Comparison of ENCODE assay signal across 12 cellular contexts in the genomic region with DNA sequence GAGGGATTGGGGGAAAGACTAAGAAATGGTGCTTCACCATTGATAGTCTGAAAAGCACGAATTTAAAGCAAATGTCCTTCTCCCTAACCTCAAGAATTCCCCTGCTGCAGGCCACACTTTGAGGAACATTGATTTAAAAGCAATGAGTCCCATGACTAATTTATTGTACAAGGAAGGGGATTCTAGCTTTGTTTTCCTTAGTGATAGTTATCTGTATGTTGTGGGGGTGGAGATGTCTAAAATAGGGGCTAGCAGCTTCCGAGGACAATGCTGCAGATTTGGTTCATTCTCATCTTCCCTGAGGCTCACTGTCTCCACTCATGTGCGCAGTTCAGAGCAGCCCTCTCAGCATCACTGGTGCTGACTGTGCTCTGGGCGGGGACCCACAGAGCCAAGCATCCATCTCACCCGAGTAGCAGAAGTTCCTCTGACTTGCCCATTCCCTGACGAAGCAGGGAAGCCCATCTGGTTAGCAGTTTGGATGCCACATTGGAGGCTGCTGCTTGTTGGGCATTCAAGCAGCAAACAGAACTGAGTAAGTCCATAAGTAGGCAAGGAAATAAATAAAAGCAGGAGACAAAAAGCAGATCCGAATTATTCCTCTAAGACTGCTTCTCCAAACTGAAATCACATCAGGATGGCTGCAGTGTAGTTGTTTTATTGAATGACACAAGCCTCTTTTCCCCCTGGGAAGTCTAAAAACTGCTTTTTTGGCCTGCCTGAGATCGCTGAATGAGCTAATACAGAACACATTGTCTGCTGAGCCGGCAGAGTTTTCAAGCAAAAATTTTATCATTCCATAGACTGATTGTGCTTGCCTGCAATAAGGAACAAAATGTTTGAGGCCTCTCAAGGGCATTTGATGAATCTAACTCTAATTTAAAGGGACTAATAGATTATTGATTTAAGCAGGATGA. TPM values are rescaled to one million over a fixed set of nuclear protein-coding genes. Genes with fewer than 3 reads are reported as not detected.
DNase-seq lines count a peak whose midpoint lies in the region; TF ChIP-seq lines count a peak whose summit lies in the region.
"Had no signal": no experiment of that assay in that cellular context is flagged by ENCODE, and none has a peak within 500 bp of the region (broad histone marks: within the 10 kb centered on the region; RNA-seq: fewer than 3 reads in every experiment).

No MANE protein-coding gene starts in this region.

- H3K4me3 ChIP-seq in fibroblast of the aortic adventitia (ENCODE audit: low read depth, low read length) (peak overlapping the region; percentile 13), osteoblast (ENCODE audit: insufficient read depth, low read length) (peak overlapping the region; percentile 24)
- H3K4me3 ChIP-seq: ovary had no signal

- DNase-seq in AG20443 (ENCODE audit: low spot score) (peak; percentile 70), RPMI7951 (ENCODE audit: low read depth) (peak; percentile 98), fibroblast of the aortic adventitia (ENCODE audit: low read depth) (peak; percentile 67), osteoblast (ENCODE audit: insufficient read length, low spot score, missing footprints) (peak; percentile 74), NCI-H1436 treated with DMSO at 0.1 percent for 48 hours (lab: John Stamatoyannopoulos, UW) (no peak), NCI-H187 treated with DMSO at 0.1 percent for 48 hours (lab: John Stamatoyannopoulos, UW) (no peak), NCI-H2107 treated with DMSO at 0.1 percent for 48 hours (lab: John Stamatoyannopoulos, UW; ENCODE audit: unreplicated experiment) (no peak), NCI-H146 (lab: John Stamatoyannopoulos, UW) (no peak)
- DNase-seq: activated CD4-positive, alpha-beta T cell treated with anti-CD3 and anti-CD28 coated beads for 4 hours; CD8-positive, alpha-beta memory T cell; ovary had no signal

- peak overlapping the region; percentile 55 for H3K4me2 ChIP-seq in osteoblast (ENCODE audit: insufficient read depth, low read length)

- TF ChIP-seq CTCF in fibroblast of the aortic adventitia (IDR thresholded peaks at IDR 0.05; ENCODE audit: insufficient read depth, low read length) (no peak), osteoblast (IDR thresholded peaks at IDR 0.05; ENCODE audit: extremely low read depth, low read depth, low read length) (no peak)

- H4K20me1 ChIP-seq in osteoblast (ENCODE audit: insufficient read depth, low read length): no peaks in the 10 kb centered on the region

- peak overlapping the region; percentile 75 for H3K27ac ChIP-seq in osteoblast (ENCODE audit: low read depth, low read length)
- H3K27ac ChIP-seq: HL-60, ovary had no signal

- peak overlapping the region; percentile 12 for H2AFZ ChIP-seq in osteoblast (ENCODE audit: low read length)

- H3K79me2 ChIP-seq in osteoblast (ENCODE audit: insufficient read depth, low read length): peaks cover 9% of the 10 kb centered on the region

- no peaks in the 10 kb centered on the region for H3K9me3 ChIP-seq in osteoblast (ENCODE audit: low read depth, low read length)
- H3K9me3 ChIP-seq: ovary had no signal

- no peaks in the 10 kb centered on the region for H3K36me3 ChIP-seq in osteoblast (ENCODE audit: insufficient read depth, low read length)
- H3K36me3 ChIP-seq: ovary had no signal

- H3K4me1 ChIP-seq in osteoblast (ENCODE audit: insufficient read depth, low read length): peaks cover 50% of the 10 kb centered on the region

- no peaks in the 10 kb centered on the region for H3K27me3 ChIP-seq in osteoblast (ENCODE audit: insufficient read depth, low read length)
- H3K27me3 ChIP-seq: ovary had no signal

RNA-seq across cellular contexts. Expression of a gene that starts 27.5 kb away (rescaled TPM):
- 37.4 and 48.5 TPM in 2 replicates for total RNA-seq in RPMI7951 (2014; rRNA removed; shearing (Covaris generic))
- 3.1 and 4.2 TPM in 2 replicates for total RNA-seq in fibroblast of the aortic adventitia (ENCODE audit: low replicate concordance)
- 4.1 and 7.6 TPM in 2 replicates for total RNA-seq in osteoblast
- total RNA-seq: CD8-positive, alpha-beta memory T cell had no signal

Comparison
In these comparisons a context has a peak if more than half of its experiments do, and no peak if none do; other contexts are left out.
1. DNase-seq: peak in AG20443 (single experiment), RPMI7951 (single experiment), fibroblast of the aortic adventitia (single experiment) and osteoblast (single experiment); none in NCI-H1436 treated with DMSO at 0.1 percent for 48 hours (single experiment), NCI-H187 treated with DMSO at 0.1 percent for 48 hours (single experiment), NCI-H2107 treated with DMSO at 0.1 percent for 48 hours (single experiment) and NCI-H146 (single experiment).